1 cellular context compared by ENCODE assay signal in the genomic region with DNA sequence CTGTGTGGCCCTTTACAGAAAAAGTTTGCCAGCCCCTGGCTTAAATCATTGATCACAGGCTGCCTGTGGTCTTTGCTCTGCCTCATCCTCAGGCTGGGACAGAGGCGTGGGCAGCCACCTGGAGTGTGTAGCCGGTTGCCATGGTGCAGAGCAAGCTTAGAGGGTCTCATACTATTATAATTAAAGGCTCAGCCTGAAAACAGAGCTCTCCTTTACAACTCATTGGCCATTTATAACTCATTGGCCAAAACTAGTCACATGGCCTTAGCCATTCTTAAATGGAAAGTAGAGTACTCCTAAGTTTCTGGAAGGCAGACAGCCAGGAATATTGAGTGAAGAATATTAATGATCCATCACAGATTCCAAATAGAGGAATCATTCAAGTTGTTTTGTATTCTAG.
TF ChIP-seq lines count a peak whose summit lies in the region.

No MANE protein-coding gene starts in this region.

TF ChIP-seq in GM23338, 12 proteins besides CTCF, POLR2A, EP300 and RAD21 (continued from another document):
- TF ChIP-seq, protein P1, sequence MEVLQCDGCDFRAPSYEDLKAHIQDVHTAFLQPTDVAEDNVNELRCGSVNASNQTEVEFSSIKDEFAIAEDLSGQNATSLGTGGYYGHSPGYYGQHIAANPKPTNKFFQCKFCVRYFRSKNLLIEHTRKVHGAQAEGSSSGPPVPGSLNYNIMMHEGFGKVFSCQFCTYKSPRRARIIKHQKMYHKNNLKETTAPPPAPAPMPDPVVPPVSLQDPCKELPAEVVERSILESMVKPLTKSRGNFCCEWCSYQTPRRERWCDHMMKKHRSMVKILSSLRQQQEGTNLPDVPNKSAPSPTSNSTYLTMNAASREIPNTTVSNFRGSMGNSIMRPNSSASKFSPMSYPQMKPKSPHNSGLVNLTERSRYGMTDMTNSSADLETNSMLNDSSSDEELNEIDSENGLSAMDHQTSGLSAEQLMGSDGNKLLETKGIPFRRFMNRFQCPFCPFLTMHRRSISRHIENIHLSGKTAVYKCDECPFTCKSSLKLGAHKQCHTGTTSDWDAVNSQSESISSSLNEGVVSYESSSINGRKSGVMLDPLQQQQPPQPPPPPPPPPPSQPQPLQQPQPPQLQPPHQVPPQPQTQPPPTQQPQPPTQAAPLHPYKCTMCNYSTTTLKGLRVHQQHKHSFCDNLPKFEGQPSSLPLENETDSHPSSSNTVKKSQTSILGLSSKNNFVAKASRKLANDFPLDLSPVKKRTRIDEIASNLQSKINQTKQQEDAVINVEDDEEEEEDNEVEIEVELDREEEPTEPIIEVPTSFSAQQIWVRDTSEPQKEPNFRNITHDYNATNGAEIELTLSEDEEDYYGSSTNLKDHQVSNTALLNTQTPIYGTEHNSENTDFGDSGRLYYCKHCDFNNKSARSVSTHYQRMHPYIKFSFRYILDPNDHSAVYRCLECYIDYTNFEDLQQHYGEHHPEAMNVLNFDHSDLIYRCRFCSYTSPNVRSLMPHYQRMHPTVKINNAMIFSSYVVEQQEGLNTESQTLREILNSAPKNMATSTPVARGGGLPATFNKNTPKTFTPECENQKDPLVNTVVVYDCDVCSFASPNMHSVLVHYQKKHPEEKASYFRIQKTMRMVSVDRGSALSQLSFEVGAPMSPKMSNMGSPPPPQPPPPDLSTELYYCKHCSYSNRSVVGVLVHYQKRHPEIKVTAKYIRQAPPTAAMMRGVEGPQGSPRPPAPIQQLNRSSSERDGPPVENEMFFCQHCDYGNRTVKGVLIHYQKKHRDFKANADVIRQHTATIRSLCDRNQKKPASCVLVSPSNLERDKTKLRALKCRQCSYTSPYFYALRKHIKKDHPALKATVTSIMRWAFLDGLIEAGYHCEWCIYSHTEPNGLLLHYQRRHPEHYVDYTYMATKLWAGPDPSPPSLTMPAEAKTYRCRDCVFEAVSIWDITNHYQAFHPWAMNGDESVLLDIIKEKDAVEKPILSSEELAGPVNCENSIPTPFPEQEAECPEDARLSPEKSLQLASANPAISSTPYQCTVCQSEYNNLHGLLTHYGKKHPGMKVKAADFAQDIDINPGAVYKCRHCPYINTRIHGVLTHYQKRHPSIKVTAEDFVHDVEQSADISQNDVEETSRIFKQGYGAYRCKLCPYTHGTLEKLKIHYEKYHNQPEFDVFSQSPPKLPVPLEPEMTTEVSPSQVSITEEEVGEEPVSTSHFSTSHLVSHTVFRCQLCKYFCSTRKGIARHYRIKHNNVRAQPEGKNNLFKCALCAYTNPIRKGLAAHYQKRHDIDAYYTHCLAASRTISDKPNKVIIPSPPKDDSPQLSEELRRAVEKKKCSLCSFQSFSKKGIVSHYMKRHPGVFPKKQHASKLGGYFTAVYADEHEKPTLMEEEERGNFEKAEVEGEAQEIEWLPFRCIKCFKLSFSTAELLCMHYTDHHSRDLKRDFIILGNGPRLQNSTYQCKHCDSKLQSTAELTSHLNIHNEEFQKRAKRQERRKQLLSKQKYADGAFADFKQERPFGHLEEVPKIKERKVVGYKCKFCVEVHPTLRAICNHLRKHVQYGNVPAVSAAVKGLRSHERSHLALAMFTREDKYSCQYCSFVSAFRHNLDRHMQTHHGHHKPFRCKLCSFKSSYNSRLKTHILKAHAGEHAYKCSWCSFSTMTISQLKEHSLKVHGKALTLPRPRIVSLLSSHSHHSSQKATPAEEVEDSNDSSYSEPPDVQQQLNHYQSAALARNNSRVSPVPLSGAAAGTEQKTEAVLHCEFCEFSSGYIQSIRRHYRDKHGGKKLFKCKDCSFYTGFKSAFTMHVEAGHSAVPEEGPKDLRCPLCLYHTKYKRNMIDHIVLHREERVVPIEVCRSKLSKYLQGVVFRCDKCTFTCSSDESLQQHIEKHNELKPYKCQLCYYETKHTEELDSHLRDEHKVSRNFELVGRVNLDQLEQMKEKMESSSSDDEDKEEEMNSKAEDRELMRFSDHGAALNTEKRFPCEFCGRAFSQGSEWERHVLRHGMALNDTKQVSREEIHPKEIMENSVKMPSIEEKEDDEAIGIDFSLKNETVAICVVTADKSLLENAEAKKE (CRISPR knock-in tag; IDR thresholded peaks at IDR 0.05), result no peak
- TF ChIP-seq POLR2AphosphoS5 (IDR thresholded peaks at IDR 0.05; ENCODE audit: low read depth), result no peak
- TF ChIP-seq NANOG (IDR thresholded peaks at IDR 0.05; ENCODE audit: borderline replicate concordance), result no peak
